Comparison of ENCODE assay signal across 28 cellular contexts in genomic region chr7:97439637-97440214, GRCh38.
"Had no signal": no experiment of that assay in that cellular context is flagged by ENCODE, and none has a peak within 500 bp of the region (broad histone marks: within the 10 kb centered on the region; RNA-seq: fewer than 3 reads in every experiment).

No MANE protein-coding gene starts in this region.

- H3K27me3 ChIP-seq: brain microvascular endothelial cell, heart left ventricle, right atrium auricular region, tibial nerve had no signal

- H3K27me3 Mint-ChIP-seq: activated naive CD4-positive, alpha-beta T cell treated with anti-CD3 and anti-CD28 coated beads, Interleukin-2, amount 10 ng/mL, durations not matched to agents 7 days and 5 days; activated naive CD8-positive, alpha-beta T cell treated with anti-CD3 and anti-CD28 coated beads, Interleukin-2, amount 10 ng/mL, durations not matched to agents 7 days and 5 days; dendritic cell treated with granulocyte-macrophage colony-stimulating factor and Interleukin-4, amounts not matched to agents 40 ng/mL and 50 ng/mL, for 4 days had no signal

- H3K4me3 Mint-ChIP-seq: activated naive CD4-positive, alpha-beta T cell treated with anti-CD3 and anti-CD28 coated beads, Interleukin-2, amount 10 ng/mL, durations not matched to agents 7 days and 5 days; activated naive CD8-positive, alpha-beta T cell treated with anti-CD3 and anti-CD28 coated beads, Interleukin-2, amount 10 ng/mL, durations not matched to agents 7 days and 5 days; activated T-helper 1 cell treated with anti-CD3 and anti-CD28 coated beads, Interleukin-12 subunit alpha, Interleukin-12 subunit beta, Interleukin-2, Interleukin-4 antibody, amounts not matched to agents 30 ng/mL and 10 ng/mL and 1 ng/mL, durations not matched to agents 14 hours and 24 hours and 36 hours; dendritic cell treated with granulocyte-macrophage colony-stimulating factor and Interleukin-4, amounts not matched to agents 40 ng/mL and 50 ng/mL, for 4 days; endodermal cell; natural killer cell had no signal

- H3K27ac ChIP-seq: brain microvascular endothelial cell, heart left ventricle, lower lobe of right lung, right atrium auricular region, tibial nerve, VCaP had no signal

- H3K36me3 Mint-ChIP-seq: activated naive CD4-positive, alpha-beta T cell treated with anti-CD3 and anti-CD28 coated beads, Interleukin-2, amount 10 ng/mL, durations not matched to agents 7 days and 5 days; activated naive CD8-positive, alpha-beta T cell treated with anti-CD3 and anti-CD28 coated beads, Interleukin-2, amount 10 ng/mL, durations not matched to agents 7 days and 5 days; natural killer cell had no signal

- H3K4me1 Mint-ChIP-seq: activated naive CD4-positive, alpha-beta T cell treated with anti-CD3 and anti-CD28 coated beads, Interleukin-2, amount 10 ng/mL, durations not matched to agents 7 days and 5 days; activated naive CD8-positive, alpha-beta T cell treated with anti-CD3 and anti-CD28 coated beads, Interleukin-2, amount 10 ng/mL, durations not matched to agents 7 days and 5 days; endodermal cell; natural killer cell had no signal

- H3K36me3 ChIP-seq: brain microvascular endothelial cell, heart left ventricle, lower lobe of right lung, right atrium auricular region, tibial nerve had no signal

- H3K4me1 ChIP-seq: heart left ventricle, lower lobe of right lung, right atrium auricular region, tibial nerve had no signal

- ATAC-seq: esophagus mucosa, heart left ventricle, left lobe of liver, lower lobe of right lung, natural killer cell had no signal

- H3K4me3 ChIP-seq: heart left ventricle, lower lobe of right lung, right atrium auricular region, tibial nerve had no signal

- DNase-seq: activated CD4-positive, alpha-beta T cell treated with anti-CD3 and anti-CD28 coated beads for 4 hours; activated CD4-positive, alpha-beta T cell treated with anti-CD3 and anti-CD28 coated beads, Interleukin-2, amount 50 U/mL, for 4 hours; activated CD8-positive, alpha-beta memory T cell treated with anti-CD3 and anti-CD28 coated beads, Interleukin-2, amount 50 U/mL, for 4 hours; activated effector memory CD4-positive, alpha-beta T cell treated with anti-CD3 and anti-CD28 coated beads, Interleukin-2, amount 50 U/mL, for 16 hours; activated naive CD4-positive, alpha-beta T cell treated with anti-CD3 and anti-CD28 coated beads, Interleukin-2, amount 10 ng/mL, durations not matched to agents 7 days and 5 days; activated naive CD8-positive, alpha-beta T cell treated with anti-CD3 and anti-CD28 coated beads, Interleukin-2, amount 10 ng/mL, durations not matched to agents 7 days and 5 days; activated T-cell treated with anti-CD3 and anti-CD28 coated beads, Interleukin-2, amount 50 U/mL, for 1 hour; amniotic stem cell; brain microvascular endothelial cell; caudate nucleus; endodermal cell; foreskin fibroblast; heart left ventricle; hypothalamus; kidney glomerular epithelial cell; lower lobe of right lung; mesenchymal stem cell; natural killer cell; stimulated activated CD4-positive, alpha-beta T cell treated with anti-CD3 and anti-CD28 coated beads, Interleukin-2, amount 100 ng/mL, for 48 hours; stimulated activated naive CD4-positive, alpha-beta T cell treated with Interleukin-2 at 50 U/mL for 16 hours; T-helper 9 cell had no signal

- H3K27ac Mint-ChIP-seq: activated naive CD4-positive, alpha-beta T cell treated with anti-CD3 and anti-CD28 coated beads, Interleukin-2, amount 10 ng/mL, durations not matched to agents 7 days and 5 days; activated naive CD8-positive, alpha-beta T cell treated with anti-CD3 and anti-CD28 coated beads, Interleukin-2, amount 10 ng/mL, durations not matched to agents 7 days and 5 days; activated T-helper 1 cell treated with anti-CD3 and anti-CD28 coated beads, Interleukin-12 subunit alpha, Interleukin-12 subunit beta, Interleukin-2, Interleukin-4 antibody, amounts not matched to agents 30 ng/mL and 10 ng/mL and 1 ng/mL, durations not matched to agents 14 hours and 24 hours and 36 hours; dendritic cell treated with granulocyte-macrophage colony-stimulating factor and Interleukin-4, amounts not matched to agents 40 ng/mL and 50 ng/mL, for 4 days; endodermal cell; natural killer cell had no signal
